17 cellular contexts compared by ENCODE assay signal in the genomic region with DNA sequence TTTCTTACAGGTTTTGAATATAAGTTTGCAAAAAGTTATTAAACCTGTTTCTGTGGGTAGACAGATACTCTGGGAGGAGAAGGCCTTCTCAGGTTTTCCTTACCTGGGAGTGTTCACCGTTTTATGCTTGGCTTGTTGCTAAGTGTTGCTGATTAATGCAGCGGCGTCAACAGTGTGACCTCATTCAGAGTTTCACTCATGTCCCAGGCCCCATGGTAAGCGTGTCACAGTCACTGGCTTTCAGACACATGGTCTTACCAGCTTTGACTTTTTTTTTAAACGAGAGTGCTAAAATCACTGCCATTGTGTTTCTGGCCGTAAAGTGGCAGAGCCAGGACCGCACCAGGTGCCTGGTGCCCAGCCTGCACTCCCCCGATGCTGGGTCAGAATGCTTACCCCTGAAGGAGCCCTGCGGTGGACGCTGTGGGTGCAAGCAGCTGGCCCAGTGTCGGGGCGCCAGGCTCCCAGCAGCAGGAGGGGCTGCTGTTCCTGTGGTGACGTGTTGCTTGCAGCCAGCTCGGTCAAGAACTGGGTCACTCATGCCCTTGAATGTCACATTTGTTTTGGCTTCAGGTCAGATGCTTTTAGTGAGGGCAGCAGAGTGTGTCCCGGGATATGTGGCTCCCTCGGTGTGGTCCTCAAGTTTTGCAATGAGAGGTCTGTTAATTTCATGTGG. TPM values are rescaled to one million over a fixed set of nuclear protein-coding genes. Genes with fewer than 3 reads are reported as not detected.
A peak's percentile ranks its signal among the peaks of the same experiment; 100 is the strongest.
DNase-seq lines count a peak whose midpoint lies in the region; ATAC-seq and TF ChIP-seq lines count a peak whose summit lies in the region.
"Had no signal": no experiment of that assay in that cellular context is flagged by ENCODE, and none has a peak within 500 bp of the region (broad histone marks: within the 10 kb centered on the region; RNA-seq: fewer than 3 reads in every experiment).

No MANE protein-coding gene starts in this region.

- TF ChIP-seq CTCF in mucosa of descending colon (IDR thresholded peaks at IDR 0.05) (no peak), spleen (IDR thresholded peaks at IDR 0.05 in 8 of 11, conservative IDR thresholded peaks at IDR 0.05 in 3 of 11) (no peak), adrenal gland (IDR thresholded peaks at IDR 0.05) (no peak)

- 75% methylated on average over 16 of the region's 16 CpGs for WGBS in right cardiac atrium
- 83 to 93% (median 85%) methylated on average over 13 to 16 of the region's 16 CpGs for WGBS in spleen, 5 donors
- 66 to 74% (median 70%) methylated on average over 15 to 16 of the region's 16 CpGs for WGBS in adrenal gland, 4 donors

- intact Hi-C loops in right cardiac atrium (cut with DNase I) (no loop called here), mucosa of descending colon (cut with DNase I, micrococcal nuclease) (no loop called here), spleen (cut with DNase I; ENCODE audit: low total_unique reads) (no loop called here), adrenal gland (cut with DNase I) (no loop called here)

- H3K27ac ChIP-seq in right cardiac atrium (ENCODE audit: low read length) (no peak overlapping the region), spleen (peak overlapping the region in 5 of 8 donors; percentile 59 to 98 (median 95)), adrenal gland (no peak overlapping the region)

- H3K4me3 ChIP-seq in right cardiac atrium (ENCODE audit: low read length), result no peak overlapping the region
- H3K4me3 ChIP-seq in mucosa of descending colon, result no peak overlapping the region
- peak overlapping the region in 2 of 8 donors; percentile 1 to 96 for H3K4me3 ChIP-seq in spleen
- H3K4me3 ChIP-seq in adrenal gland, result no peak overlapping the region
- H3K4me3 ChIP-seq: HAP-1, K562 had no signal

- H3K27me3 ChIP-seq in right cardiac atrium (ENCODE audit: control insufficient read depth, insufficient read depth), result no peaks in the 10 kb centered on the region
- no peaks in the 10 kb centered on the region for H3K27me3 ChIP-seq in spleen (replicated peaks in 1 of 7)
- no peaks in the 10 kb centered on the region for H3K27me3 ChIP-seq in adrenal gland

- DNase-seq in epidermal melanocyte (ENCODE audit: insufficient read length, low spot score) (peak; percentile 4), right cardiac atrium (peak in 2 of 3 donors; percentile 8 to 41), mucosa of descending colon (peak in 2 of 3 donors; percentile 20 to 30), spleen (peak; percentile 64), adrenal gland (no peak), NCI-H748 treated with DMSO at 0.1 percent for 48 hours (lab: John Stamatoyannopoulos, UW) (no peak), NCI-H146 treated with DMSO at 0.1 percent for 48 hours (lab: John Stamatoyannopoulos, UW; ENCODE audit: unreplicated experiment) (no peak)
- DNase-seq: COR-L47, DMS153, MV-4-11, NCI-H1436, NCI-H2029 treated with DMSO at 0.1 percent for 48 hours, NCI-H2171 treated with DMSO at 0.1 percent for 48 hours, NCI-H446 treated with DMSO at 0.1 percent for 48 hours had no signal

- ATAC-seq in right cardiac atrium, result no peak
- no peak for ATAC-seq in mucosa of descending colon
- ATAC-seq in GM18870 (IDR thresholded peaks at IDR 0.05; ENCODE audit: unreplicated experiment), result no peak
- ATAC-seq: K562 had no signal

- no peak for TF ChIP-seq POLR2A in spleen (IDR thresholded peaks at IDR 0.05)
- no peak for TF ChIP-seq POLR2A in adrenal gland (IDR thresholded peaks at IDR 0.05)

- H3K9me3 ChIP-seq in right cardiac atrium (ENCODE audit: control insufficient read depth, low read length) (no peaks in the 10 kb centered on the region), mucosa of descending colon (no peaks in the 10 kb centered on the region), spleen (no peaks in the 10 kb centered on the region), adrenal gland (replicated peaks in 1 of 3) (no peaks in the 10 kb centered on the region)
- H3K9me3 ChIP-seq: HAP-1 had no signal

- H3K4me1 ChIP-seq in right cardiac atrium (ENCODE audit: control insufficient read depth, insufficient read depth, low read length) (peaks cover 9% of the 10 kb centered on the region), mucosa of descending colon (ENCODE audit: low read depth) (peaks cover 19% of the 10 kb centered on the region), spleen (peaks cover 17 to 58% (median 42%) of the 10 kb centered on the region in 6 donors), adrenal gland (replicated peaks in 1 of 2) (peaks cover 19 to 28% of the 10 kb centered on the region in 2 donors)

- H3K36me3 ChIP-seq in mucosa of descending colon (ENCODE audit: low read depth), result no peaks in the 10 kb centered on the region
- peaks cover 0 to 60% (median 50%) of the 10 kb centered on the region in 6 donors for H3K36me3 ChIP-seq in spleen
- H3K36me3 ChIP-seq in adrenal gland (replicated peaks in 1 of 2), result peaks cover 0 to 19% of the 10 kb centered on the region in 2 donors

RNA-seq across cellular contexts. Expression of a gene that starts 3.5 kb away (rescaled TPM):
- total RNA-seq in right cardiac atrium (10 to 100 TPM; 21.2 to 44.3 (median 36.2) TPM), mucosa of descending colon (10 to 100 TPM; 34.0 to 55.5 (median 40.4) TPM), spleen (10 to 100 TPM; 43.0 to 82.6 (median 59.4) TPM), adrenal gland (10 to 100 TPM; 17.3 to 41.8 (median 24.6) TPM)
- polyA plus RNA-seq in right cardiac atrium (40.1 TPM), spleen (10 to 100 TPM; 34.7 to 83.1 (median 66.1) TPM), adrenal gland (100 to 1,000 TPM in 2 of 3 donors, 1 to 10 TPM in 1; 4.7 to 158 (median 102) TPM)

RNA-seq across cellular contexts. Expression of a gene that starts 21.7 kb away (rescaled TPM):
- total RNA-seq in right cardiac atrium (10 to 100 TPM; 40.4 to 61.6 (median 58.0) TPM), mucosa of descending colon (100 to 1,000 TPM in 1 of 3 donors, 10 to 100 TPM in 2; 76.4 to 119 (median 76.9) TPM), spleen (100 to 1,000 TPM in 2 of 7 donors, 10 to 100 TPM in 5; 57.2 to 116 (median 73.0) TPM), adrenal gland (10 to 100 TPM; 37.0 to 93.3 (median 59.5) TPM)
- polyA plus RNA-seq in right cardiac atrium (108 TPM), spleen (100 to 1,000 TPM in 2 of 3 donors, 10 to 100 TPM in 1; 79.8 to 165 (median 107) TPM), adrenal gland (100 to 1,000 TPM in 2 of 3 donors, 1 to 10 TPM in 1; 5.1 to 259 (median 110) TPM)

RNA-seq across cellular contexts. Expression of a gene that starts 29.8 kb away (rescaled TPM):
- total RNA-seq in right cardiac atrium (10 to 100 TPM in 3 of 4 donors, 1 to 10 TPM in 1; 9.6 to 14.9 (median 11.7) TPM), mucosa of descending colon (1 to 10 TPM; 3.5 to 5.3 (median 4.3) TPM), spleen (10 to 100 TPM in 1 of 7 donors, 1 to 10 TPM in 6; 5.9 to 13.6 (median 7.1) TPM), adrenal gland (10 to 100 TPM in 3 of 8 donors, 1 to 10 TPM in 5; 4.9 to 22.2 (median 8.3) TPM)
- polyA plus RNA-seq in right cardiac atrium (10.9 TPM), spleen (1 to 10 TPM; 6.5 to 9.0 (median 7.9) TPM), adrenal gland (10 to 100 TPM in 1 of 3 donors, 1 to 10 TPM in 2; 7.2 to 14.5 (median 8.8) TPM)

RNA-seq across cellular contexts. Expression of a gene that starts 32.2 kb away (rescaled TPM):
- total RNA-seq in right cardiac atrium (1 to 10 TPM; 7.3 to 8.0 (median 7.6) TPM), mucosa of descending colon (10 to 100 TPM; 23.0 to 32.7 (median 23.5) TPM), spleen (10 to 100 TPM; 26.5 to 45.5 (median 30.1) TPM), adrenal gland (10 to 100 TPM in 5 of 8 donors, 1 to 10 TPM in 3; 7.2 to 20.3 (median 13.0) TPM)
- polyA plus RNA-seq in right cardiac atrium (3.5 TPM), spleen (10 to 100 TPM in 1 of 3 donors, 1 to 10 TPM in 2; 7.6 to 11.4 (median 8.1) TPM), adrenal gland (10 to 100 TPM in 2 of 3 donors, 1 to 10 TPM in 1; 8.1 to 31.7 (median 10.0) TPM)

RNA-seq across cellular contexts. Expression of a gene that starts 35.3 kb away (rescaled TPM):
- total RNA-seq in right cardiac atrium (1 to 10 TPM in 2 of 4 donors, under 1 TPM in 2; 0.53 to 1.4 (median 1.0) TPM), mucosa of descending colon (100 to 1,000 TPM in 1 of 3 donors, 10 to 100 TPM in 2; 47.1 to 132 (median 76.8) TPM), spleen (10 to 100 TPM; 10.3 to 25.3 (median 18.7) TPM), adrenal gland (1 to 10 TPM in 3 of 8 donors, under 1 TPM in 4, not detected in 1; 0.32 to 1.3 (median 0.96) TPM)
- polyA plus RNA-seq in right cardiac atrium (0.84 TPM), spleen (10 to 100 TPM in 2 of 3 donors, 1 to 10 TPM in 1; 7.4 to 19.1 (median 17.8) TPM), adrenal gland (1 to 10 TPM in 2 of 3 donors, under 1 TPM in 1; 0.07 to 5.7 (median 3.5) TPM)

Comparison
In these comparisons a context has a peak if more than half of its experiments do, and no peak if none do; other contexts are left out.
1. DNase-seq: peak in epidermal melanocyte (single experiment), right cardiac atrium (2 of 3), mucosa of descending colon (2 of 3) and spleen (single experiment); none in adrenal gland (0 of 7), NCI-H748 treated with DMSO at 0.1 percent for 48 hours (single experiment) and NCI-H146 treated with DMSO at 0.1 percent for 48 hours (single experiment).
2. H3K27ac ChIP-seq: peak in spleen (5 of 8); none in right cardiac atrium (single experiment) and adrenal gland (0 of 5).